ENCODE assay signal across 8 cellular contexts in the genomic region with DNA sequence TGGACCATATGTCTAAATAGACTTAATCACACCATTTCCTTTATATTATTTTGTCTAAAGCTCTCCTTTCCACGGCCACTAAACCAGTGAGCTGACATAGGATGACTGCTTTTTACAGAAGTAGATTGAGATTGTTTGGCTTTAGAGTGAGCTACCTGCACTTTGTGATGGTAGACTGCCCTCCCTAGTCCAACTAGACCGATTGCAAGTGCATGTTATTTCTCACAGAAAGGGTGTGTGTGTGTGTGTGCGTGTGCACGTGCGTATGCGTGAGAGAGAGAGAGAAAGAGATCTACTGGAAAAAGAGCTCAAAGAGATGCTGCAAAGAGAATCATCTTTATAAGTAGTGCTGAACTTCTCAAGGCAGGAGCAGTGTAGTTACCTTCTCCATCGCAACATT.
A peak's percentile ranks its signal among the peaks of the same experiment; 100 is the strongest.
DNase-seq lines count a peak whose midpoint lies in the region; ATAC-seq and TF ChIP-seq lines count a peak whose summit lies in the region.

No MANE protein-coding gene starts in this region.

- H2AFZ ChIP-seq in KMS-11 (ENCODE audit: low read depth): no peak overlapping the region

- H3K27ac Mint-ChIP-seq in activated naive CD8-positive, alpha-beta T cell treated with anti-CD3 and anti-CD28 coated beads, Interleukin-2, amount 50 U/mL, for 24 hours: peak overlapping the region; percentile 3
- H3K27ac Mint-ChIP-seq in natural killer cell: peak overlapping the region; percentile 64 to 84

- H3K4me2 ChIP-seq in KMS-11: peak overlapping the region; percentile 11; the same call in 1 of the 2 replicates

- peaks cover 4% of the 10 kb centered on the region for H3K9me3 Mint-ChIP-seq in activated naive CD8-positive, alpha-beta T cell treated with anti-CD3 and anti-CD28 coated beads, Interleukin-2, amount 50 U/mL, for 24 hours
- H3K9me3 Mint-ChIP-seq in natural killer cell: peaks cover 2 to 3% of the 10 kb centered on the region in 2 donors

- no peak overlapping the region for H3K4me3 ChIP-seq in KMS-11 (IDR thresholded peaks at IDR 0.05; ENCODE audit: insufficient read depth, low read depth, low read length)
- H3K4me3 ChIP-seq in lower leg skin (ENCODE audit: low read depth, poor library complexity, severe bottlenecking): no peak overlapping the region

- H3K4me3 Mint-ChIP-seq in activated naive CD8-positive, alpha-beta T cell treated with anti-CD3 and anti-CD28 coated beads, Interleukin-2, amount 50 U/mL, for 24 hours: no peak overlapping the region
- no peak overlapping the region for H3K4me3 Mint-ChIP-seq in natural killer cell

- H3K27ac ChIP-seq in KMS-11: no peak overlapping the region

- no peak overlapping the region for H3K9ac ChIP-seq in KMS-11

- DNase-seq in NCI-H1436 (lab: John Stamatoyannopoulos, UW): peak; percentile 52
- no peak for DNase-seq in NCI-H1436 treated with DMSO at 0.1 percent for 48 hours (lab: John Stamatoyannopoulos, UW)
- DNase-seq in activated naive CD8-positive, alpha-beta T cell treated with anti-CD3 and anti-CD28 coated beads, Interleukin-2, amount 50 U/mL, for 24 hours: peak; percentile 26
- no peak for DNase-seq in natural killer cell
- DNase-seq in lower leg skin (ENCODE audit: low spot score in 2 of 2): no peak

- H4K20me1 ChIP-seq in KMS-11 (ENCODE audit: insufficient read depth): no peaks in the 10 kb centered on the region

- no peak for TF ChIP-seq CTCF in KMS-11 (conservative IDR thresholded peaks at IDR 0.05; ENCODE audit: low read depth, low read length)
- no peak for TF ChIP-seq CTCF in natural killer cell (IDR thresholded peaks at IDR 0.05)
- no peak for TF ChIP-seq CTCF in lower leg skin (IDR thresholded peaks at IDR 0.05)

- no peak for ATAC-seq in activated naive CD8-positive, alpha-beta T cell treated with anti-CD3 and anti-CD28 coated beads, Interleukin-2, amount 50 U/mL, for 24 hours
- ATAC-seq in natural killer cell (peak; percentile 59 to 83 (median 77)), GM18868 (IDR thresholded peaks at IDR 0.05; ENCODE audit: unreplicated experiment) (no peak), HG03139 (IDR thresholded peaks at IDR 0.05; ENCODE audit: unreplicated experiment) (no peak)

- H3K27me3 ChIP-seq in KMS-11 (ENCODE audit: insufficient read depth, low read depth): no peaks in the 10 kb centered on the region

- peaks cover 11% of the 10 kb centered on the region for H3K36me3 Mint-ChIP-seq in activated naive CD8-positive, alpha-beta T cell treated with anti-CD3 and anti-CD28 coated beads, Interleukin-2, amount 50 U/mL, for 24 hours (ENCODE audit: low read depth)
- H3K36me3 Mint-ChIP-seq in natural killer cell: peaks cover 7% of the 10 kb centered on the region

- H3K36me3 ChIP-seq in KMS-11 (ENCODE audit: insufficient read depth): no peaks in the 10 kb centered on the region

- intact Hi-C loops in natural killer cell (cut with micrococcal nuclease) (no loop called here), lower leg skin (cut with DNase I; ENCODE audit: low total_unique reads) (no loop called here)

- peaks cover 42% of the 10 kb centered on the region for H3K4me1 Mint-ChIP-seq in activated naive CD8-positive, alpha-beta T cell treated with anti-CD3 and anti-CD28 coated beads, Interleukin-2, amount 50 U/mL, for 24 hours
- peaks cover 51 to 54% of the 10 kb centered on the region in 2 donors for H3K4me1 Mint-ChIP-seq in natural killer cell

- H3K4me1 ChIP-seq in KMS-11 (ENCODE audit: low read depth, poor library complexity, severe bottlenecking): peaks cover 29% of the 10 kb centered on the region

- no peak for TF ChIP-seq POLR2A in lower leg skin (IDR thresholded peaks at IDR 0.05)

- H3K27me3 Mint-ChIP-seq in activated naive CD8-positive, alpha-beta T cell treated with anti-CD3 and anti-CD28 coated beads, Interleukin-2, amount 50 U/mL, for 24 hours: no peaks in the 10 kb centered on the region
- H3K27me3 Mint-ChIP-seq in natural killer cell (ENCODE audit: low read depth in 2 of 2): no peaks in the 10 kb centered on the region

- WGBS in lower leg skin, 2 donors: 49 to 56% methylated on average over 7 of the region's 7 CpGs

- H3K79me2 ChIP-seq in KMS-11 (ENCODE audit: insufficient read depth, low read depth): no peaks in the 10 kb centered on the region

Comparison
In these comparisons a context has a peak if more than half of its experiments do, and no peak if none do; other contexts are left out.
1. DNase-seq: peak in NCI-H1436 (single experiment) and activated naive CD8-positive, alpha-beta T cell treated with anti-CD3 and anti-CD28 coated beads, Interleukin-2, amount 50 U/mL, for 24 hours (single experiment); none in NCI-H1436 treated with DMSO at 0.1 percent for 48 hours (single experiment), natural killer cell (single experiment) and lower leg skin (0 of 2).
2. ATAC-seq: peak in natural killer cell (3 of 3); none in activated naive CD8-positive, alpha-beta T cell treated with anti-CD3 and anti-CD28 coated beads, Interleukin-2, amount 50 U/mL, for 24 hours (single experiment), GM18868 (single experiment) and HG03139 (single experiment).